ENCODE assay signal across 8 cellular contexts in the genomic region with DNA sequence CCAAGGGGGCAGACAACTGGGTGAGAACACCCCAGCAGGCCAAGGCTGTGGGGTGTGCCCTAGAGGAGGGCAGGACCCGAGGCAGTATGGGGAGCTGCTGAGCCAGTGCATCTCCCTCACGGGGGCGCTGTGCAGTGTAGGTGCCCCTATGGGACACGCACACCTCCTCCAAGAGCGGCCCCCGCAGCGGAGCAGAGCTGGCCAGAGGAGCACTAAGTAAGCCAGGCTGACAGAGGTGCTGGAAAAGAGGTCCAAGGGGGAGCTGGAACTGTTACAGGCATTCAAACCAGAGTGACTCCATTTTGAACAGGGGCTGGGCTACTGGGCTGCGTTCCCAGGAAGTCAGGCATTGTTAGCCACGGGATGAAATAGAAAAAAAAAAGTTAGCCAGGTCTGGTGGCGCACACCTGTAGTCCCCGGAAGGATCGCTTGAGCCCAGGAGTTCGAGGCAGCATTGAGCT. TPM values are rescaled to one million over a fixed set of nuclear protein-coding genes. Genes with fewer than 3 reads are reported as not detected.
A peak's percentile ranks its signal among the peaks of the same experiment; 100 is the strongest.
DNase-seq lines count a peak whose midpoint lies in the region; ATAC-seq, FAIRE-seq and TF ChIP-seq lines count a peak whose summit lies in the region.

No MANE protein-coding gene starts in this region.

- peak overlapping the region; percentile 92 for H3K4me2 ChIP-seq in keratinocyte (ENCODE audit: control insufficient read depth, extremely low read depth, insufficient read depth, low read depth, low read length)

- H3K27ac Mint-ChIP-seq in T-helper 17 cell: peak overlapping the region; percentile 88

- H3K4me3 Mint-ChIP-seq in T-helper 17 cell: peak overlapping the region; percentile 97

- H3K9me1 ChIP-seq in keratinocyte (ENCODE audit: control insufficient read depth, extremely low read depth, insufficient read depth, low read length): no peaks in the 10 kb centered on the region

- no peak for FAIRE-seq in keratinocyte (lab: Jason Lieb, UNC)

- H3K9ac ChIP-seq in keratinocyte (ENCODE audit: control insufficient read depth, extremely low read depth, insufficient read depth, low read length): peak overlapping the region; percentile 15

- peak; percentile 48 for DNase-seq in EH (ENCODE audit: low read depth)
- DNase-seq in T-helper 17 cell: peak; percentile 55 to 71 (median 61)
- peak in 1 of 2 donors; percentile 73 for DNase-seq in ascending aorta (ENCODE audit: low spot score in 2 of 2)
- DNase-seq in keratinocyte (ENCODE audit: low read depth, low spot score): no peak
- peak; percentile 45 to 76 (median 54) for DNase-seq in stimulated activated CD4-positive, alpha-beta T cell treated with anti-CD3 and anti-CD28 coated beads, Interleukin-1b, Interleukin-23, amount 100 ng/mL, for 24 hours (ENCODE audit: low read depth in 4 of 4, low spot score in 1 of 4)
- no peak for DNase-seq in dedifferentiated amniotic fluid mesenchymal stem cell (ENCODE audit: extremely low spot score)

- H3K4me3 ChIP-seq in ascending aorta: peak overlapping the region; percentile 52 to 64
- H3K4me3 ChIP-seq in keratinocyte (ENCODE audit: control insufficient read depth in 2 of 3, extremely low read depth in 1 of 3, insufficient read depth in 2 of 3, low read depth in 1 of 3, low read length in 3 of 3): peak overlapping the region in 2 of 3 experiments; percentile 53 to 57

- H2AFZ ChIP-seq in keratinocyte (ENCODE audit: control insufficient read depth, low read length): peak overlapping the region; percentile 72

- no peaks in the 10 kb centered on the region for H3K79me2 ChIP-seq in keratinocyte (ENCODE audit: control insufficient read depth, insufficient read depth, low read length)

- no peaks in the 10 kb centered on the region for H3K36me3 ChIP-seq in ascending aorta
- H3K36me3 ChIP-seq in keratinocyte (ENCODE audit: control insufficient read depth in 2 of 2, extremely low read depth in 1 of 2, insufficient read depth in 2 of 2, low read length in 2 of 2): no peaks in the 10 kb centered on the region

- H3K27ac ChIP-seq in ascending aorta (no peak overlapping the region), keratinocyte (ENCODE audit: control insufficient read depth, insufficient read depth, low read length) (no peak overlapping the region)

- H3K27me3 ChIP-seq in ascending aorta: no peaks in the 10 kb centered on the region
- peaks cover 3% of the 10 kb centered on the region for H3K27me3 ChIP-seq in keratinocyte (ENCODE audit: control insufficient read depth, extremely low read depth, insufficient read depth, low read length)

- TF ChIP-seq CTCF in ascending aorta (IDR thresholded peaks at IDR 0.05) (peak in 2 of 3 experiments; percentile 15 to 32), keratinocyte (optimal IDR thresholded peaks at IDR 0.05 in 1 of 3, IDR thresholded peaks at IDR 0.05 in 1 of 3, conservative IDR thresholded peaks at IDR 0.05 in 1 of 3; ENCODE audit: extremely low read depth in 1 of 3, insufficient read depth in 2 of 3, low read length in 3 of 3) (peak in 2 of 3 experiments; percentile 10 to 61)

- peaks cover 11% of the 10 kb centered on the region for H3K4me1 Mint-ChIP-seq in T-helper 17 cell

- H3K27me3 Mint-ChIP-seq in T-helper 17 cell: peaks cover 9% of the 10 kb centered on the region

- H4K20me1 ChIP-seq in keratinocyte (ENCODE audit: control insufficient read depth, extremely low read depth, insufficient read depth, low read length): no peaks in the 10 kb centered on the region

- H3K9me3 ChIP-seq in T-helper 17 cell (ENCODE audit: control insufficient read depth, low read length, poor library complexity, severe bottlenecking) (no peaks in the 10 kb centered on the region), ascending aorta (no peaks in the 10 kb centered on the region), keratinocyte (ENCODE audit: control insufficient read depth, low read depth, low read length) (no peaks in the 10 kb centered on the region)

- H3K4me1 ChIP-seq in ascending aorta (no peaks in the 10 kb centered on the region), keratinocyte (ENCODE audit: control insufficient read depth, extremely low read depth, insufficient read depth, low read length) (peaks cover 4% of the 10 kb centered on the region)

- no peaks in the 10 kb centered on the region for H3K36me3 Mint-ChIP-seq in T-helper 17 cell (ENCODE audit: low read depth)

- dilution Hi-C loops in keratinocyte (cut with MboI; ENCODE audit: extremely low pct_ligation_motif_present, low sequenced_read_pairs): no loop called here

- intact Hi-C loops in ascending aorta (cut with DNase I): loop anchor here (5.0 kb wide), 1 partner anchor 430 kb away; no protein-coding TSS in a partner anchor

- ATAC-seq in HG02798 (IDR thresholded peaks at IDR 0.05; ENCODE audit: poor library complexity, unreplicated experiment) (peak; percentile 66), T-helper 17 cell (peak; percentile 92), GM18868 (IDR thresholded peaks at IDR 0.05; ENCODE audit: unreplicated experiment) (no peak)

RNA-seq across cellular contexts. Expression of a gene that starts 41.8 kb away (rescaled TPM):
- 10 to 100 TPM in 1 of 2 donors, under 1 TPM in 1; 0.60 to 10.7 TPM for total RNA-seq in T-helper 17 cell
- 22.7 TPM for total RNA-seq in ascending aorta
- 18.8 to 38.9 TPM (median 19.9 TPM) in 3 replicates for polyA plus RNA-seq in keratinocyte
- 10.4 TPM for polyA plus RNA-seq in keratinocyte (2011; ENCODE audit: low read depth)
- polyA plus RNA-seq in keratinocyte (2011; cell fraction: cytosol; rRNA removed): 20.3 and 44.4 TPM in 2 replicates
- polyA plus RNA-seq in keratinocyte (2011; cell fraction: nucleus; rRNA removed): 21.2 and 31.0 TPM in 2 replicates
- polyA plus RNA-seq in keratinocyte (2012; ENCODE audit: low replicate concordance): 21.2 and 31.8 TPM in 2 replicates
- 10.1 to 20.4 TPM (median 13.1 TPM) in 3 replicates for polyA minus RNA-seq in keratinocyte
- 34.5 TPM for polyA minus RNA-seq in keratinocyte (2011; cell fraction: cytosol; rRNA and poly(A)+ RNA removed)
- polyA minus RNA-seq in keratinocyte (2011; cell fraction: nucleus; rRNA and poly(A)+ RNA removed): 10.0 and 12.0 TPM in 2 replicates

RNA-seq across cellular contexts. Expression of a gene that starts 42.1 kb away (rescaled TPM):
- total RNA-seq in T-helper 17 cell (10 to 100 TPM in 1 of 2 donors, 1 to 10 TPM in 1; 6.4 to 12.3 TPM), ascending aorta (113 TPM)
- polyA plus RNA-seq in keratinocyte: 23.5 to 37.9 TPM (median 27.8 TPM) in 3 replicates
- 27.4 TPM for polyA plus RNA-seq in keratinocyte (2011; ENCODE audit: low read depth)
- 19.4 and 72.4 TPM in 2 replicates for polyA plus RNA-seq in keratinocyte (2011; cell fraction: cytosol; rRNA removed)
- polyA plus RNA-seq in keratinocyte (2011; cell fraction: nucleus; rRNA removed): 19.5 and 29.2 TPM in 2 replicates
- polyA plus RNA-seq in keratinocyte (2012; ENCODE audit: low replicate concordance): 44.0 and 49.8 TPM in 2 replicates
- polyA minus RNA-seq in keratinocyte: 10.2 to 28.2 TPM (median 13.3 TPM) in 3 replicates
- polyA minus RNA-seq in keratinocyte (2011; cell fraction: cytosol; rRNA and poly(A)+ RNA removed): 114 TPM
- 7.4 and 10.4 TPM in 2 replicates for polyA minus RNA-seq in keratinocyte (2011; cell fraction: nucleus; rRNA and poly(A)+ RNA removed)

Comparison
In these comparisons a context has a peak if more than half of its experiments do, and no peak if none do; other contexts are left out.
1. DNase-seq: peak in EH (single experiment), T-helper 17 cell (3 of 3) and stimulated activated CD4-positive, alpha-beta T cell treated with anti-CD3 and anti-CD28 coated beads, Interleukin-1b, Interleukin-23, amount 100 ng/mL, for 24 hours (4 of 4); none in keratinocyte (single experiment) and dedifferentiated amniotic fluid mesenchymal stem cell (single experiment).